1 cellular context compared by ENCODE assay signal in the genomic region with DNA sequence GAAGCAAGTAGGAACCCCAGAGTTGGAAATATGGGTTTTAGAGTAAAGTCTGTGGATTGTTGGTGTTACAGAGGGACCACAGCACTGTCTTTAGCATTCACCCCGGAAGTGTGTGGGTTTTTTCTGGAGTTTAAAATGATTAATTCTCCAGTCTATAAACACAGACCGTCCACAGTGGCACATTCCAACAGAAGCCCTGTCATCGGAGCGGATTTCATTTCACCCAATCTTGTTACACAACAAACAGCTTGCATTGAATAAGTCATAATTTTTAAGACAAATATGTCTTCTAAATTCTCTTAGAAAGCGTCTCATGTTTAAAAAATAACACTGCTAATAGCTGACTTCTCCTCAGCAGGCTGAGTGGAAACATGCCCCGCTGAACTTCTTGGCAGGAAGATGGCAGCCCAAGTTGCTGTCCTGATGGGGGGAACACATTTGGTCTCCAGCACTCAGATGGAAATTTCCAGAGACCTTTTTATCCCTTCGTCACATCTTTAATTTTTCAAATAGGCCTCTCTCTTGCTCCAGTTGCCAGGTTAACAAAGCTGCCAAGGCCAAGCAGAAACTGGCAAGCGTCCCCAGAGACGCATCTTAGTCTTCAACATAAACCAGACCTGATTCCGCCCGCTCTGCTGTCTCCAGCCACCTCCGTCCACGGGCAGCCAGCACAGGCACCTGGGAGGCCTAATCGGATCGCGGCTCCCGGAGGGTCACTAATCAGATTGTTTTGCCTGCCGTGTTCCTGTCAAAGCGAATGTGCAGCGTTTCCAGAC.
TF ChIP-seq lines count a peak whose summit lies in the region.

No MANE protein-coding gene starts in this region.

TF ChIP-seq in SK-N-SH treated with all-trans-retinoic acid at 6 μM for 48 hours, 23 proteins besides CTCF, POLR2A, EP300 and RAD21 (continued from another document):
- no peak for TF ChIP-seq CSRNP3 (CRISPR knock-in tag; IDR thresholded peaks at IDR 0.05)
- TF ChIP-seq ZNF70 (CRISPR knock-in tag; IDR thresholded peaks at IDR 0.05), result no peak
- no peak for TF ChIP-seq RARB (CRISPR knock-in tag; IDR thresholded peaks at IDR 0.05)
- TF ChIP-seq ZFP30 (CRISPR knock-in tag; IDR thresholded peaks at IDR 0.05), result no peak
- no peak for TF ChIP-seq OSR1 (CRISPR knock-in tag; IDR thresholded peaks at IDR 0.05)
- TF ChIP-seq GLIS3 (CRISPR knock-in tag; IDR thresholded peaks at IDR 0.05), result no peak
- no peak for TF ChIP-seq ZFP3 (CRISPR knock-in tag; IDR thresholded peaks at IDR 0.05)
- no peak for TF ChIP-seq BACH2 (CRISPR knock-in tag; IDR thresholded peaks at IDR 0.05; ENCODE audit: borderline replicate concordance)
- TF ChIP-seq TCF4 (CRISPR knock-in tag; IDR thresholded peaks at IDR 0.05; ENCODE audit: borderline replicate concordance), result peak; percentile 74
- 0 out of 2 replicates have a peak, but pooled peaks have one; percentile 34 for TF ChIP-seq SNAI2 (CRISPR knock-in tag; IDR thresholded peaks at IDR 0.05)
- TF ChIP-seq ZNF565 (CRISPR knock-in tag; conservative IDR thresholded peaks at IDR 0.05; ENCODE audit: low read depth), result 0 out of 2 replicates have a peak, but pooled peaks have one; percentile 25
- peak; percentile 32; the same call in 1 of the 2 replicates for TF ChIP-seq ISL1 (CRISPR knock-in tag; IDR thresholded peaks at IDR 0.05)
- no peak for TF ChIP-seq CSDC2 (CRISPR knock-in tag; IDR thresholded peaks at IDR 0.05)
- TF ChIP-seq ESRRG (CRISPR knock-in tag; IDR thresholded peaks at IDR 0.05), result no peak
- no peak for TF ChIP-seq TOX (CRISPR knock-in tag; IDR thresholded peaks at IDR 0.05; ENCODE audit: borderline replicate concordance)
- TF ChIP-seq PPARA (CRISPR knock-in tag; IDR thresholded peaks at IDR 0.05; ENCODE audit: borderline replicate concordance), result no peak
- no peak for TF ChIP-seq POU6F1 (CRISPR knock-in tag; IDR thresholded peaks at IDR 0.05; ENCODE audit: borderline replicate concordance, low read depth)
